Comparison of ENCODE assay signal across 1 cellular context in genomic region chr20:38290829-38291581, GRCh38.
A peak's percentile ranks its signal among the peaks of the same experiment; 100 is the strongest.
TF ChIP-seq lines count a peak whose summit lies in the region.

No MANE protein-coding gene starts in this region.

TF ChIP-seq in K562, 482 proteins besides CTCF, POLR2A, EP300 and RAD21 (continued from another document):
- TF ChIP-seq, protein P1, sequence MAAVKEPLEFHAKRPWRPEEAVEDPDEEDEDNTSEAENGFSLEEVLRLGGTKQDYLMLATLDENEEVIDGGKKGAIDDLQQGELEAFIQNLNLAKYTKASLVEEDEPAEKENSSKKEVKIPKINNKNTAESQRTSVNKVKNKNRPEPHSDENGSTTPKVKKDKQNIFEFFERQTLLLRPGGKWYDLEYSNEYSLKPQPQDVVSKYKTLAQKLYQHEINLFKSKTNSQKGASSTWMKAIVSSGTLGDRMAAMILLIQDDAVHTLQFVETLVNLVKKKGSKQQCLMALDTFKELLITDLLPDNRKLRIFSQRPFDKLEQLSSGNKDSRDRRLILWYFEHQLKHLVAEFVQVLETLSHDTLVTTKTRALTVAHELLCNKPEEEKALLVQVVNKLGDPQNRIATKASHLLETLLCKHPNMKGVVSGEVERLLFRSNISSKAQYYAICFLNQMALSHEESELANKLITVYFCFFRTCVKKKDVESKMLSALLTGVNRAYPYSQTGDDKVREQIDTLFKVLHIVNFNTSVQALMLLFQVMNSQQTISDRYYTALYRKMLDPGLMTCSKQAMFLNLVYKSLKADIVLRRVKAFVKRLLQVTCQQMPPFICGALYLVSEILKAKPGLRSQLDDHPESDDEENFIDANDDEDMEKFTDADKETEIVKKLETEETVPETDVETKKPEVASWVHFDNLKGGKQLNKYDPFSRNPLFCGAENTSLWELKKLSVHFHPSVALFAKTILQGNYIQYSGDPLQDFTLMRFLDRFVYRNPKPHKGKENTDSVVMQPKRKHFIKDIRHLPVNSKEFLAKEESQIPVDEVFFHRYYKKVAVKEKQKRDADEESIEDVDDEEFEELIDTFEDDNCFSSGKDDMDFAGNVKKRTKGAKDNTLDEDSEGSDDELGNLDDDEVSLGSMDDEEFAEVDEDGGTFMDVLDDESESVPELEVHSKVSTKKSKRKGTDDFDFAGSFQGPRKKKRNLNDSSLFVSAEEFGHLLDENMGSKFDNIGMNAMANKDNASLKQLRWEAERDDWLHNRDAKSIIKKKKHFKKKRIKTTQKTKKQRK (IDR thresholded peaks at IDR 0.05; ENCODE audit: borderline replicate concordance, low read depth, low read length), result no peak
- TF ChIP-seq, protein P2, sequence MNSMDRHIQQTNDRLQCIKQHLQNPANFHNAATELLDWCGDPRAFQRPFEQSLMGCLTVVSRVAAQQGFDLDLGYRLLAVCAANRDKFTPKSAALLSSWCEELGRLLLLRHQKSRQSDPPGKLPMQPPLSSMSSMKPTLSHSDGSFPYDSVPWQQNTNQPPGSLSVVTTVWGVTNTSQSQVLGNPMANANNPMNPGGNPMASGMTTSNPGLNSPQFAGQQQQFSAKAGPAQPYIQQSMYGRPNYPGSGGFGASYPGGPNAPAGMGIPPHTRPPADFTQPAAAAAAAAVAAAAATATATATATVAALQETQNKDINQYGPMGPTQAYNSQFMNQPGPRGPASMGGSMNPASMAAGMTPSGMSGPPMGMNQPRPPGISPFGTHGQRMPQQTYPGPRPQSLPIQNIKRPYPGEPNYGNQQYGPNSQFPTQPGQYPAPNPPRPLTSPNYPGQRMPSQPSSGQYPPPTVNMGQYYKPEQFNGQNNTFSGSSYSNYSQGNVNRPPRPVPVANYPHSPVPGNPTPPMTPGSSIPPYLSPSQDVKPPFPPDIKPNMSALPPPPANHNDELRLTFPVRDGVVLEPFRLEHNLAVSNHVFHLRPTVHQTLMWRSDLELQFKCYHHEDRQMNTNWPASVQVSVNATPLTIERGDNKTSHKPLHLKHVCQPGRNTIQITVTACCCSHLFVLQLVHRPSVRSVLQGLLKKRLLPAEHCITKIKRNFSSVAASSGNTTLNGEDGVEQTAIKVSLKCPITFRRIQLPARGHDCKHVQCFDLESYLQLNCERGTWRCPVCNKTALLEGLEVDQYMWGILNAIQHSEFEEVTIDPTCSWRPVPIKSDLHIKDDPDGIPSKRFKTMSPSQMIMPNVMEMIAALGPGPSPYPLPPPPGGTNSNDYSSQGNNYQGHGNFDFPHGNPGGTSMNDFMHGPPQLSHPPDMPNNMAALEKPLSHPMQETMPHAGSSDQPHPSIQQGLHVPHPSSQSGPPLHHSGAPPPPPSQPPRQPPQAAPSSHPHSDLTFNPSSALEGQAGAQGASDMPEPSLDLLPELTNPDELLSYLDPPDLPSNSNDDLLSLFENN (IDR thresholded peaks at IDR 0.05; ENCODE audit: low read depth in 2 of 2, low read length in 2 of 2), result no peak
- TF ChIP-seq MAFF (IDR thresholded peaks at IDR 0.05; ENCODE audit: low read length) (no peak), JUND (IDR thresholded peaks at IDR 0.05; ENCODE audit: borderline replicate concordance, low read depth, low read length) (no peak), JUND (tag; IDR thresholded peaks at IDR 0.05; ENCODE audit: borderline replicate concordance, low read depth, low read length) (no peak), MXI1 (IDR thresholded peaks at IDR 0.05; ENCODE audit: low read depth, low read length) (no peak), UBTF (IDR thresholded peaks at IDR 0.05; ENCODE audit: borderline replicate concordance in 1 of 2, low read depth in 2 of 2, low read length in 2 of 2) (no peak), ZNF239 (CRISPR knock-in tag; IDR thresholded peaks at IDR 0.05) (no peak), TFAM (CRISPR knock-in tag; conservative IDR thresholded peaks at IDR 0.05) (no peak), GTF2B (IDR thresholded peaks at IDR 0.05; ENCODE audit: extremely low read depth, insufficient read length) (no peak)
- TF ChIP-seq, protein P3, sequence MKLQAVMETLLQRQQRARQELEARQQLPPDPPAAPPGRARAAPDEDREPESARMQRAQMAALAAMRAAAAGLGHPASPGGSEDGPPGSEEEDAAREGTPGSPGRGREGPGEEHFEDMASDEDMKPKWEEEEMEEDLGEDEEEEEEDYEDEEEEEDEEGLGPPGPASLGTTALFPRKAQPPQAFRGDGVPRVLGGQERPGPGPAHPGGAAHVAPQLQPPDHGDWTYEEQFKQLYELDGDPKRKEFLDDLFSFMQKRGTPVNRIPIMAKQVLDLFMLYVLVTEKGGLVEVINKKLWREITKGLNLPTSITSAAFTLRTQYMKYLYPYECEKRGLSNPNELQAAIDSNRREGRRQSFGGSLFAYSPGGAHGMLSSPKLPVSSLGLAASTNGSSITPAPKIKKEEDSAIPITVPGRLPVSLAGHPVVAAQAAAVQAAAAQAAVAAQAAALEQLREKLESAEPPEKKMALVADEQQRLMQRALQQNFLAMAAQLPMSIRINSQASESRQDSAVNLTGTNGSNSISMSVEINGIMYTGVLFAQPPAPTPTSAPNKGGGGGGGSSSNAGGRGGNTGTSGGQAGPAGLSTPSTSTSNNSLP (IDR thresholded peaks at IDR 0.05; ENCODE audit: borderline replicate concordance, low read depth, low read length), result peak; percentile 66; the same call in 1 of the 2 replicates
